13 cellular contexts compared by ENCODE assay signal in the genomic region with DNA sequence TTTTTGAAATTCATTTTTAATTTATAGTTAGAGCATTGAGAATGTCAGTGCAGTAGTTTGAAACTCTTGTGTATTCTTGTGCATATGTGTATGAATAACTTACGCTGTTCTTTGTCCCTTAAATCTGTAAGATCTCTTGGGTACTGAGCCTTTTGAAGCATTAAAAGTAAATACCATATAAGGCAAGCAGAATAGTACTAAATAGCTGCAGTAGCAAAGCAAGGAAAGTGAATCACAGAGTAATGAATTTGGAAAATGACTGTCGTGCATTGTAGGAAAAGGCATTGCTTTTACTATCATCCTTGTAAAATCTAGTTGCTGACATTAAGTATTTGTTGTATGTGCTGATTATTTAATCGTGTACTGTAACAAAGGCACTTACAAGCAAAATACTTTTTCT. TPM values are rescaled to one million over a fixed set of nuclear protein-coding genes. Genes with fewer than 3 reads are reported as not detected.
DNase-seq lines count a peak whose midpoint lies in the region; ATAC-seq, FAIRE-seq and TF ChIP-seq lines count a peak whose summit lies in the region.
"Had no signal": no experiment of that assay in that cellular context is flagged by ENCODE, and none has a peak within 500 bp of the region (broad histone marks: within the 10 kb centered on the region; RNA-seq: fewer than 3 reads in every experiment).

No MANE protein-coding gene starts in this region.

- H4K20me1 ChIP-seq in mammary epithelial cell (ENCODE audit: insufficient read depth, low read length): no peaks in the 10 kb centered on the region

- TF ChIP-seq CTCF in mammary epithelial cell (conservative IDR thresholded peaks at IDR 0.05 in 1 of 2, IDR thresholded peaks at IDR 0.05 in 1 of 2; ENCODE audit: extremely low read depth in 1 of 2, insufficient read depth in 1 of 2, low read depth in 1 of 2, low read length in 2 of 2) (no peak), MCF 10A (IDR thresholded peaks at IDR 0.05; ENCODE audit: unreplicated experiment) (no peak), ascending aorta (IDR thresholded peaks at IDR 0.05) (no peak), type B pancreatic cell (conservative IDR thresholded peaks at IDR 0.05) (no peak), omental fat pad (IDR thresholded peaks at IDR 0.05) (no peak)

- H3K27ac ChIP-seq in mammary epithelial cell (ENCODE audit: insufficient read depth, low read depth, low read length) (no peak overlapping the region), ascending aorta (peak overlapping the region; percentile 24 to 26), substantia nigra (ENCODE audit: low read depth, low read length, poor library complexity, severe bottlenecking) (no peak overlapping the region)

- FAIRE-seq in islet of Langerhans (lab: Jason Lieb, UNC): peak; percentile 60
- FAIRE-seq: A204.1 had no signal

- intact Hi-C loops in mammary epithelial cell (cut with micrococcal nuclease) (no loop called here), MCF 10A (cut with micrococcal nuclease) (no loop called here), ascending aorta (cut with DNase I) (no loop called here)

- H3K4me1 ChIP-seq in mammary epithelial cell (ENCODE audit: insufficient read depth, low read length) (peaks cover 10% of the 10 kb centered on the region), ascending aorta (peaks cover 0 to 30% of the 10 kb centered on the region in 2 donors)

- H3K36me3 ChIP-seq in mammary epithelial cell (ENCODE audit: insufficient read depth, low read length): peaks cover 2% of the 10 kb centered on the region
- no peaks in the 10 kb centered on the region for H3K36me3 ChIP-seq in ascending aorta

- in situ Hi-C loops in mammary epithelial cell (cut with MboI; ENCODE audit: low sequenced_read_pairs in 2 of 2): no loop called here

- H3K9me3 ChIP-seq in mammary epithelial cell (replicated peaks; ENCODE audit: insufficient read depth, low read length): no peaks in the 10 kb centered on the region
- no peaks in the 10 kb centered on the region for H3K9me3 ChIP-seq in ascending aorta

- no peaks in the 10 kb centered on the region for H3K27me3 ChIP-seq in mammary epithelial cell (ENCODE audit: insufficient read depth, low read length)
- no peaks in the 10 kb centered on the region for H3K27me3 ChIP-seq in ascending aorta

- dilution Hi-C loops in mammary epithelial cell (cut with HindIII; ENCODE audit: low sequenced_read_pairs): no loop called here

- H3K9me3 Mint-ChIP-seq in MCF 10A (ENCODE audit: unreplicated experiment) (no peaks in the 10 kb centered on the region), type B pancreatic cell (no peaks in the 10 kb centered on the region)
- H3K9me3 Mint-ChIP-seq: T-helper 2 cell treated with Interferon-gamma antibody and Interleukin-4, amounts not matched to agents 5 μg/mL and 100 μg/mL, for 36 hours had no signal

- H3K27me3 Mint-ChIP-seq in MCF 10A (ENCODE audit: insufficient read depth, unreplicated experiment) (no peaks in the 10 kb centered on the region), type B pancreatic cell (no peaks in the 10 kb centered on the region)

- POLR2A ChIA-PET in MCF 10A (lab: Yijun Ruan, JAX): interaction anchor here (0.9 kb wide), 1 partner anchor 9 kb away, joined by 5 read pairs; no protein-coding TSS in a partner anchor

- peak overlapping the region; percentile 18 for H3K4me2 ChIP-seq in mammary epithelial cell (ENCODE audit: insufficient read depth, low read depth, low read length)

- DNase-seq in mammary epithelial cell (peak; percentile 12), MCF 10A (ENCODE audit: unreplicated experiment) (no peak), ascending aorta (ENCODE audit: low spot score in 2 of 2) (no peak), type B pancreatic cell (ENCODE audit: extremely low spot score, unreplicated experiment) (no peak), epidermal melanocyte (ENCODE audit: insufficient read length, low spot score) (no peak), omental fat pad (ENCODE audit: low spot score) (no peak), substantia nigra (lab: John Stamatoyannopoulos, UW) (no peak)
- DNase-seq: DMS79 treated with DMSO at 0.1 percent for 48 hours; NCI-H1694; NK-92 treated with Interleukin-12 subunit alpha and Interleukin-12 subunit beta, amount 100 ng/mL, for 24 hours had no signal

- CTCF ChIA-PET in mammary epithelial cell (lab: Charles Lee; ENCODE audit: low non-redundant PET): no interaction called here
- CTCF ChIA-PET in MCF 10A (lab: Yijun Ruan, JAX): no interaction called here

- H3K4me3 ChIP-seq in mammary epithelial cell (replicated peaks in 1 of 3; ENCODE audit: insufficient read depth in 1 of 3, low read depth in 2 of 3, low read length in 3 of 3): no peak overlapping the region
- peak overlapping the region in 1 of 2 donors; percentile 14 for H3K4me3 ChIP-seq in ascending aorta

- H3K36me3 Mint-ChIP-seq in MCF 10A (ENCODE audit: insufficient read depth, unreplicated experiment): peaks cover 6% of the 10 kb centered on the region
- H3K36me3 Mint-ChIP-seq in type B pancreatic cell: peaks cover 28% of the 10 kb centered on the region

- H3K4me3 Mint-ChIP-seq in MCF 10A (ENCODE audit: unreplicated experiment) (no peak overlapping the region), type B pancreatic cell (no peak overlapping the region)
- H3K4me3 Mint-ChIP-seq: T-helper 2 cell treated with Interferon-gamma antibody and Interleukin-4, amounts not matched to agents 5 μg/mL and 100 μg/mL, for 36 hours had no signal

- peaks cover 96% of the 10 kb centered on the region for H3K79me2 ChIP-seq in mammary epithelial cell (ENCODE audit: insufficient read depth, low read length)

- peaks cover 29% of the 10 kb centered on the region for H3K4me1 Mint-ChIP-seq in MCF 10A (ENCODE audit: insufficient read depth, unreplicated experiment)
- peaks cover 26% of the 10 kb centered on the region for H3K4me1 Mint-ChIP-seq in type B pancreatic cell (ENCODE audit: unreplicated experiment)

- BruUV-seq in mammary epithelial cell (replicated peaks; lab: Mats Ljungman, UMichigan) (no TSS peak), MCF 10A (replicated peaks; lab: Mats Ljungman, UMichigan) (no TSS peak)

- H3K9ac ChIP-seq in mammary epithelial cell (ENCODE audit: insufficient read depth, low read length): no peak overlapping the region

- ATAC-seq in omental fat pad (ENCODE audit: low FRiP score): no peak

- H3K27ac Mint-ChIP-seq in MCF 10A (ENCODE audit: low read depth, unreplicated experiment) (no peak overlapping the region), type B pancreatic cell (peak overlapping the region; percentile 33)
- H3K27ac Mint-ChIP-seq: T-helper 2 cell treated with Interferon-gamma antibody and Interleukin-4, amounts not matched to agents 5 μg/mL and 100 μg/mL, for 36 hours had no signal

- 17% methylated on average over 3 of the region's 3 CpGs for WGBS in mammary epithelial cell (ENCODE audit: low coverage, missing lambda C conversion rate)

- H2AFZ ChIP-seq in mammary epithelial cell (ENCODE audit: low read depth, low read length): no peak overlapping the region

RNA-seq across cellular contexts. Expression of a gene that starts 12.1 kb away (rescaled TPM):
- total RNA-seq in mammary epithelial cell (100 to 1,000 TPM in 1 of 2 donors, 10 to 100 TPM in 1; 62.5 to 123 TPM), MCF 10A (2022) (88.3 and 91.0 TPM in 2 replicates), ascending aorta (71.7 TPM), type B pancreatic cell (ENCODE audit: low replicate concordance) (80.2 and 83.9 TPM in 2 replicates), omental fat pad (100 to 1,000 TPM; 122 to 155 (median 144) TPM)
- 61.9 TPM for polyA plus RNA-seq in mammary epithelial cell
- 81.6 TPM for polyA minus RNA-seq in mammary epithelial cell

Comparison
In these comparisons a context has a peak if more than half of its experiments do, and no peak if none do; other contexts are left out.
1. H3K27ac ChIP-seq: peak in ascending aorta (2 of 2); none in mammary epithelial cell (single experiment) and substantia nigra (single experiment).